26 cellular contexts compared by ENCODE assay signal in genomic region chr22:43976861-43977795, GRCh38. TPM values are rescaled to one million over a fixed set of nuclear protein-coding genes. Genes with fewer than 3 reads are reported as not detected.
DNase-seq lines count a peak whose midpoint lies in the region; ATAC-seq and TF ChIP-seq lines count a peak whose summit lies in the region.
"Had no signal": no experiment of that assay in that cellular context is flagged by ENCODE, and none has a peak within 500 bp of the region (broad histone marks: within the 10 kb centered on the region; RNA-seq: fewer than 3 reads in every experiment).

No MANE protein-coding gene starts in this region.

- no peaks in the 10 kb centered on the region for H3K27me3 ChIP-seq in spleen (replicated peaks in 1 of 7)

- H3K36me3 Mint-ChIP-seq in chondrocyte (ENCODE audit: low read depth), result peaks cover 45% of the 10 kb centered on the region
- H3K36me3 Mint-ChIP-seq in natural killer cell treated with Interleukin-12 subunit alpha and Interleukin-12 subunit beta and Interleukin-15 and Interleukin-18, amount 100 ng/mL, for 72 hours, result peaks cover 19% of the 10 kb centered on the region

- H3K9me3 Mint-ChIP-seq in chondrocyte (ENCODE audit: low read depth), result no peaks in the 10 kb centered on the region
- H3K9me3 Mint-ChIP-seq in natural killer cell treated with Interleukin-12 subunit alpha and Interleukin-12 subunit beta and Interleukin-15 and Interleukin-18, amount 100 ng/mL, for 72 hours, result no peaks in the 10 kb centered on the region
- H3K9me3 Mint-ChIP-seq: CD8-positive, alpha-beta T cell; GM23338; HFFc6 had no signal

- H3K4me3 ChIP-seq in spleen, result no peak overlapping the region
- H3K4me3 ChIP-seq: A549, GM23338, HAP-1, SK-N-MC had no signal

- no peaks in the 10 kb centered on the region for H3K4me1 ChIP-seq in spleen
- H3K4me1 ChIP-seq: A549, HAP-1 had no signal

- WGBS in spleen, 5 donors, result 90 to 93% (median 90%) methylated on average over 19 of the region's 19 CpGs

- no peaks in the 10 kb centered on the region for H3K9me3 ChIP-seq in spleen
- H3K9me3 ChIP-seq: A549, HAP-1 had no signal

- H3K36me3 ChIP-seq in spleen, result peaks cover 14 to 100% (median 95%) of the 10 kb centered on the region in 6 donors

- no peak overlapping the region for H3K4me3 Mint-ChIP-seq in chondrocyte (ENCODE audit: unreplicated experiment)
- H3K4me3 Mint-ChIP-seq in natural killer cell treated with Interleukin-12 subunit alpha and Interleukin-12 subunit beta and Interleukin-15 and Interleukin-18, amount 100 ng/mL, for 72 hours, result no peak overlapping the region
- H3K4me3 Mint-ChIP-seq: CD8-positive, alpha-beta T cell; GM23338; HFFc6 had no signal

- TF ChIP-seq CTCF in VCaP (conservative IDR thresholded peaks at IDR 0.05), result peak; percentile 40; the same call in 1 of the 2 replicates
- TF ChIP-seq CTCF in chondrocyte (IDR thresholded peaks at IDR 0.05), result peak; percentile 16
- no peak for TF ChIP-seq CTCF in spleen (IDR thresholded peaks at IDR 0.05 in 8 of 11, conservative IDR thresholded peaks at IDR 0.05 in 3 of 11)

- no peak for DNase-seq in chondrocyte (ENCODE audit: low spot score)
- peak; percentile 84 for DNase-seq in mesenteric fat pad (ENCODE audit: low spot score)
- DNase-seq in spleen, result peak; percentile 42
- DNase-seq in NCI-H524 treated with DMSO at 0.1 percent for 48 hours (lab: John Stamatoyannopoulos, UW), result no peak
- no peak for DNase-seq in natural killer cell treated with Interleukin-12 subunit alpha and Interleukin-12 subunit beta and Interleukin-15 and Interleukin-18, amount 100 ng/mL, for 72 hours (ENCODE audit: low spot score)
- no peak for DNase-seq in NOMO-1 (lab: John Stamatoyannopoulos, UW; ENCODE audit: unreplicated experiment in 2 of 2)
- DNase-seq: CD8-positive, alpha-beta T cell; DMS 273 treated with DMSO at 0.1 percent for 48 hours; DMS79 treated with DMSO at 0.1 percent for 48 hours; GF-D8; HFFc6; IMR-90; KG1; MM.1S; NCI-H2029; NCI-H446; NCI-H526; NCI-H82; OCI-M1; SIG-M5 had no signal

- TF ChIP-seq POLR2A in spleen (IDR thresholded peaks at IDR 0.05), result no peak

- no peak overlapping the region for H3K27ac ChIP-seq in VCaP
- H3K27ac ChIP-seq in spleen, result no peak overlapping the region
- H3K27ac ChIP-seq: A549, C4-2B, SK-N-MC had no signal

- no peaks in the 10 kb centered on the region for H3K27me3 Mint-ChIP-seq in chondrocyte (ENCODE audit: low read depth)
- H3K27me3 Mint-ChIP-seq in natural killer cell treated with Interleukin-12 subunit alpha and Interleukin-12 subunit beta and Interleukin-15 and Interleukin-18, amount 100 ng/mL, for 72 hours, result no peaks in the 10 kb centered on the region

- intact Hi-C loops in spleen (cut with DNase I; ENCODE audit: low total_unique reads), result no loop called here

- no peaks in the 10 kb centered on the region for H3K4me1 Mint-ChIP-seq in chondrocyte (ENCODE audit: low read depth)
- H3K4me1 Mint-ChIP-seq in natural killer cell treated with Interleukin-12 subunit alpha and Interleukin-12 subunit beta and Interleukin-15 and Interleukin-18, amount 100 ng/mL, for 72 hours (ENCODE audit: low read depth in 2 of 2), result peaks cover 0 to 3% of the 10 kb centered on the region in 2 donors
- H3K4me1 Mint-ChIP-seq: GM23338 had no signal

- ATAC-seq in natural killer cell treated with Interleukin-12 subunit alpha and Interleukin-12 subunit beta and Interleukin-15 and Interleukin-18, amount 100 ng/mL, for 72 hours, result no peak
- ATAC-seq: A549; CD8-positive, alpha-beta T cell; GM23338 had no signal

- H3K27ac Mint-ChIP-seq in chondrocyte (ENCODE audit: unreplicated experiment), result no peak overlapping the region
- no peak overlapping the region for H3K27ac Mint-ChIP-seq in natural killer cell treated with Interleukin-12 subunit alpha and Interleukin-12 subunit beta and Interleukin-15 and Interleukin-18, amount 100 ng/mL, for 72 hours
- H3K27ac Mint-ChIP-seq: CD8-positive, alpha-beta T cell; GM23338; HFFc6 had no signal

RNA-seq across cellular contexts. Expression of gene SAMM50, which starts 21.9 kb away (rescaled TPM):
- total RNA-seq in chondrocyte, result 31.1 to 42.7 TPM (median 34.2 TPM) in 3 replicates
- total RNA-seq in mesenteric fat pad, result 49.4 TPM
- total RNA-seq in spleen, result 10 to 100 TPM; 25.1 to 35.5 (median 32.0) TPM
- polyA plus RNA-seq in spleen, result 10 to 100 TPM; 17.8 to 23.7 (median 23.6) TPM
- 10 to 100 TPM; 45.5 to 46.5 TPM for total RNA-seq in natural killer cell treated with Interleukin-12 subunit alpha and Interleukin-12 subunit beta and Interleukin-15 and Interleukin-18, amount 100 ng/mL, for 72 hours

RNA-seq across cellular contexts. Expression of gene PARVB, which starts 47.0 kb away (rescaled TPM):
- total RNA-seq in chondrocyte (21.2 to 35.6 TPM (median 33.6 TPM) in 3 replicates), mesenteric fat pad (76.2 TPM), spleen (10 to 100 TPM; 32.5 to 61.9 (median 57.1) TPM)
- 10 to 100 TPM; 24.0 to 40.5 (median 37.7) TPM for polyA plus RNA-seq in spleen
- total RNA-seq in natural killer cell treated with Interleukin-12 subunit alpha and Interleukin-12 subunit beta and Interleukin-15 and Interleukin-18, amount 100 ng/mL, for 72 hours, result 10 to 100 TPM; 16.9 to 61.3 TPM

RNA-seq across cellular contexts. Expression of gene PNPLA3, which starts 53.5 kb away (rescaled TPM):
- total RNA-seq in chondrocyte (2.5 to 3.5 TPM (median 2.5 TPM) in 3 replicates), mesenteric fat pad (0.93 TPM), spleen (1 to 10 TPM in 6 of 7 donors, not detected in 1; 1.2 to 2.7 (median 1.8) TPM)
- under 1 TPM in 2 of 3 donors, not detected in 1; 0.21 to 0.32 TPM for polyA plus RNA-seq in spleen
- under 1 TPM; 0.14 to 0.47 TPM for total RNA-seq in natural killer cell treated with Interleukin-12 subunit alpha and Interleukin-12 subunit beta and Interleukin-15 and Interleukin-18, amount 100 ng/mL, for 72 hours
- total RNA-seq: CD8-positive, alpha-beta T cell had no signal

Comparison
In these comparisons a context has a peak if more than half of its experiments do, and no peak if none do; other contexts are left out.
1. CTCF ChIP-seq: peak in VCaP (single experiment) and chondrocyte (single experiment); none in spleen (0 of 11).
2. DNase-seq: peak in mesenteric fat pad (single experiment) and spleen (single experiment); none in chondrocyte (single experiment), NCI-H524 treated with DMSO at 0.1 percent for 48 hours (single experiment), natural killer cell treated with Interleukin-12 subunit alpha and Interleukin-12 subunit beta and Interleukin-15 and Interleukin-18, amount 100 ng/mL, for 72 hours (single experiment) and NOMO-1 (0 of 2).